In the genomic region with DNA sequence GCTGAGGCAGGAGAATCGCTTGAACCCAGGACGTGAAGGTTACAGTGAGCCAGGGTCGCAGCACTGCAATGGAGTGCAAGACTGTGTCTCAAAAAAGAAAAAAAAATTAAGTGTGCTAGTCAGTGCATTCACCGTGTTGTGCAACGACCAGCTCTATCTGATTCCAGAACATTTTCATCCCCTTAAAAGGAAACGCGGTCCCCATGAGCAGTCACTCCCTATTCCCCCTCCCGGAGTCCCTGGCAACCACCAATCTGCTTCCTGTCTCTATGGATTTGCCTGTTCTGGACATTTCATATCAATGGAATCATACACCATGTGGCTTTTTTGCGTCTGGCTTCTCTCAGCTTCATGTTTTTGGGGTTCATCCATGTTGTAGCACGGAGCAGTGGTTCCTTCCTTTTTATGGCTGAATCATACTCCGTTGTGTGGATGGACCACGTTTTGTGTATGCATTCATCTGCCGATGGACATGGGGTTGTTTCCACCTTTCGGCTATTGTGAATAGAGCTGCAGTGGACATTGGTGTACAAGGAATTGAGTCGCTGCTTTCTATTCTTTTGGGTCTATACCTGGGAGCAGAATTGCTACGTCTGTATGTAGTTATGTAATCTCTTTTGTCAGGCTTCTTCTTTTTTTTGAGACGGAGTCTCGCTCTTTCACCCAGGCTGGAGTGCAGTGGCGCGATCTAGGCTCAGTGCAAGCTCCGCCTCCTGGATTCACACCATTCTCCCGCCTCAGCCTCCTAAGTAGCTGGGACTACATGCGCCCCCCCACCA, we compare ENCODE assay signal across 13 cellular contexts. TPM values are rescaled to one million over a fixed set of nuclear protein-coding genes. Genes with fewer than 3 reads are reported as not detected.
A peak's percentile ranks its signal among the peaks of the same experiment; 100 is the strongest.
DNase-seq lines count a peak whose midpoint lies in the region; ATAC-seq and TF ChIP-seq lines count a peak whose summit lies in the region.
"Had no signal": no experiment of that assay in that cellular context is flagged by ENCODE, and none has a peak within 500 bp of the region (broad histone marks: within the 10 kb centered on the region; RNA-seq: fewer than 3 reads in every experiment).

No MANE protein-coding gene starts in this region.

- no peak overlapping the region for H2BK5ac ChIP-seq in mesenchymal stem cell (ENCODE audit: low read depth, low read length, poor library complexity, severe bottlenecking)

- ATAC-seq in activated CD8-positive, alpha-beta T cell treated with anti-CD3 and anti-CD28 coated beads, Interleukin-2, amount 10 ng/mL, durations not matched to agents 7 days and 5 days: no peak

- no peak overlapping the region for H3K4me2 ChIP-seq in mesenchymal stem cell (ENCODE audit: low read length, poor library complexity, severe bottlenecking)
- H3K4me2 ChIP-seq: PC-9 had no signal

- no peak overlapping the region for H3K14ac ChIP-seq in mesenchymal stem cell (ENCODE audit: low read length in 2 of 2)

- DNase-seq in Peyer's patch (peak in 1 of 3 donors; percentile 60), endothelial cell (ENCODE audit: low spot score) (no peak), mesenchymal stem cell (peak; percentile 91), SJCRH30 (no peak), GF-D8 (lab: John Stamatoyannopoulos, UW) (no peak), NCI-H1417 (lab: John Stamatoyannopoulos, UW) (no peak)
- no peak for DNase-seq in activated CD8-positive, alpha-beta T cell treated with anti-CD3 and anti-CD28 coated beads, Interleukin-2, amount 10 ng/mL, durations not matched to agents 7 days and 5 days
- DNase-seq: activated CD4-positive, CD25-positive, alpha-beta regulatory T cell; activated effector memory CD4-positive, alpha-beta T cell treated with Interleukin-2 at 50 U/mL for 16 hours; KG1; NCI-H2171 treated with DMSO at 0.1 percent for 48 hours had no signal

- peak overlapping the region; percentile 47 to 73 (median 58) for H3K27ac ChIP-seq in Peyer's patch
- no peak overlapping the region for H3K27ac ChIP-seq in mesenchymal stem cell (ENCODE audit: low read length, poor library complexity, severe bottlenecking)
- H3K27ac ChIP-seq in subcutaneous abdominal adipose tissue (ENCODE audit: low read depth, low read length): peak overlapping the region; percentile 74
- H3K27ac ChIP-seq in SJCRH30: no peak overlapping the region

- H3K9me3 Mint-ChIP-seq in endothelial cell (ENCODE audit: unreplicated experiment): no peaks in the 10 kb centered on the region
- H3K9me3 Mint-ChIP-seq in activated CD8-positive, alpha-beta T cell treated with anti-CD3 and anti-CD28 coated beads, Interleukin-2, amount 10 ng/mL, durations not matched to agents 7 days and 5 days (ENCODE audit: insufficient read depth): no peaks in the 10 kb centered on the region

- peak overlapping the region; percentile 59 for H3K27ac Mint-ChIP-seq in endothelial cell (ENCODE audit: unreplicated experiment)
- no peak overlapping the region for H3K27ac Mint-ChIP-seq in activated CD8-positive, alpha-beta T cell treated with anti-CD3 and anti-CD28 coated beads, Interleukin-2, amount 10 ng/mL, durations not matched to agents 7 days and 5 days

- no peak overlapping the region for H2BK120ac ChIP-seq in mesenchymal stem cell (ENCODE audit: low read depth, low read length)

- H3K23ac ChIP-seq in mesenchymal stem cell (ENCODE audit: low read length in 2 of 2): no peak overlapping the region

- H2BK12ac ChIP-seq in mesenchymal stem cell (ENCODE audit: low read length in 2 of 2): peak overlapping the region in 1 of 2 experiments; percentile 31

- H3K4ac ChIP-seq in mesenchymal stem cell (ENCODE audit: low read depth in 1 of 2, low read length in 2 of 2): no peak overlapping the region

- H3K27me3 Mint-ChIP-seq in endothelial cell (ENCODE audit: unreplicated experiment): peaks cover 6% of the 10 kb centered on the region
- no peaks in the 10 kb centered on the region for H3K27me3 Mint-ChIP-seq in activated CD8-positive, alpha-beta T cell treated with anti-CD3 and anti-CD28 coated beads, Interleukin-2, amount 10 ng/mL, durations not matched to agents 7 days and 5 days (ENCODE audit: low read depth)

- peak overlapping the region in 1 of 2 experiments; percentile 64 for H3K18ac ChIP-seq in mesenchymal stem cell (ENCODE audit: low read depth in 1 of 2, low read length in 2 of 2)

- TF ChIP-seq CTCF in Peyer's patch (IDR thresholded peaks at IDR 0.05) (no peak), endothelial cell (IDR thresholded peaks at IDR 0.05; ENCODE audit: unreplicated experiment) (no peak)

- POLR2A ChIA-PET in activated CD8-positive, alpha-beta T cell treated with anti-CD3 and anti-CD28 coated beads, Interleukin-2, amount 10 ng/mL, durations not matched to agents 7 days and 5 days (lab: Charles Lee): no interaction called here

- H3K4me3 Mint-ChIP-seq in endothelial cell (ENCODE audit: unreplicated experiment): peak overlapping the region; percentile 29
- H3K4me3 Mint-ChIP-seq in activated CD8-positive, alpha-beta T cell treated with anti-CD3 and anti-CD28 coated beads, Interleukin-2, amount 10 ng/mL, durations not matched to agents 7 days and 5 days: no peak overlapping the region

- no peaks in the 10 kb centered on the region for H3K9me3 ChIP-seq in Peyer's patch
- no peaks in the 10 kb centered on the region for H3K9me3 ChIP-seq in mesenchymal stem cell (ENCODE audit: control insufficient read depth, low read length)
- no peaks in the 10 kb centered on the region for H3K9me3 ChIP-seq in subcutaneous abdominal adipose tissue (ENCODE audit: control insufficient read depth in 5 of 5, low read length in 5 of 5)
- no peaks in the 10 kb centered on the region for H3K9me3 ChIP-seq in SJCRH30 (replicated peaks)

- peaks cover 6% of the 10 kb centered on the region for H3K4me1 Mint-ChIP-seq in endothelial cell (ENCODE audit: unreplicated experiment)
- H3K4me1 Mint-ChIP-seq in activated CD8-positive, alpha-beta T cell treated with anti-CD3 and anti-CD28 coated beads, Interleukin-2, amount 10 ng/mL, durations not matched to agents 7 days and 5 days (ENCODE audit: low read depth): peaks cover 44% of the 10 kb centered on the region

- peaks cover 0 to 40% (median 14%) of the 10 kb centered on the region in 4 donors for H3K4me1 ChIP-seq in Peyer's patch
- H3K4me1 ChIP-seq in mesenchymal stem cell (ENCODE audit: control insufficient read depth, insufficient read depth, low read depth, low read length): peaks cover 23% of the 10 kb centered on the region
- H3K4me1 ChIP-seq in subcutaneous abdominal adipose tissue (ENCODE audit: control insufficient read depth in 5 of 5, insufficient read depth in 5 of 5, low read length in 5 of 5): peaks cover 0 to 65% (median 34%) of the 10 kb centered on the region in 5 donors
- H3K4me1 ChIP-seq in SJCRH30: 0 out of 2 replicates have a peak, but pooled peaks cover under 1% of the 10 kb centered on the region

- H3K36me3 ChIP-seq in Peyer's patch (no peaks in the 10 kb centered on the region), mesenchymal stem cell (ENCODE audit: control insufficient read depth in 1 of 2, insufficient read depth in 2 of 2, low read depth in 1 of 2, low read length in 2 of 2) (peaks cover 18 to 24% of the 10 kb centered on the region in 2 experiments), subcutaneous abdominal adipose tissue (ENCODE audit: control insufficient read depth in 5 of 5, insufficient read depth in 5 of 5, low read length in 5 of 5) (peaks cover 0 to 4% (median under 1%) of the 10 kb centered on the region in 5 donors), SJCRH30 (peaks cover 8% of the 10 kb centered on the region)

- WGBS in mesenchymal stem cell: 86% methylated on average over 23 of the region's 23 CpGs

- peak overlapping the region; percentile 57 for H4K8ac ChIP-seq in mesenchymal stem cell (ENCODE audit: low read length)

- H3K4me3 ChIP-seq in Peyer's patch (no peak overlapping the region), mesenchymal stem cell (ENCODE audit: insufficient read depth in 1 of 2, low read depth in 1 of 2, low read length in 2 of 2) (no peak overlapping the region), subcutaneous abdominal adipose tissue (ENCODE audit: low read depth in 1 of 5, low read length in 5 of 5) (peak overlapping the region in 2 of 5 donors; percentile 17 to 40), SJCRH30 (no peak overlapping the region)
- H3K4me3 ChIP-seq: PC-9 had no signal

- no peak for TF ChIP-seq POLR2A in Peyer's patch (IDR thresholded peaks at IDR 0.05)

- no peaks in the 10 kb centered on the region for H3K27me3 ChIP-seq in Peyer's patch
- no peaks in the 10 kb centered on the region for H3K27me3 ChIP-seq in mesenchymal stem cell (ENCODE audit: control insufficient read depth in 1 of 2, insufficient read depth in 1 of 2, low read length in 2 of 2)
- no peaks in the 10 kb centered on the region for H3K27me3 ChIP-seq in subcutaneous abdominal adipose tissue (ENCODE audit: control insufficient read depth in 5 of 5, insufficient read depth in 4 of 5, low read length in 5 of 5)
- no peaks in the 10 kb centered on the region for H3K27me3 ChIP-seq in SJCRH30

- H4K91ac ChIP-seq in mesenchymal stem cell (ENCODE audit: low read length): no peak overlapping the region

- H3K9ac ChIP-seq in mesenchymal stem cell (ENCODE audit: low read length) (peak overlapping the region; percentile 77), subcutaneous abdominal adipose tissue (ENCODE audit: low read length in 5 of 5) (no peak overlapping the region)

- CTCF ChIA-PET in activated CD8-positive, alpha-beta T cell treated with anti-CD3 and anti-CD28 coated beads, Interleukin-2, amount 10 ng/mL, durations not matched to agents 7 days and 5 days (lab: Charles Lee): interaction anchor here (1.4 kb wide), 1 partner anchor 13 kb away, joined by 3 read pairs; no protein-coding TSS in a partner anchor

- H3K79me1 ChIP-seq in mesenchymal stem cell (replicated peaks; ENCODE audit: low read length, poor library complexity, severe bottlenecking): peaks cover 7% of the 10 kb centered on the region

- no peak overlapping the region for H2AFZ ChIP-seq in mesenchymal stem cell (ENCODE audit: low read depth, low read length)
- H2AFZ ChIP-seq: PC-9 had no signal

- H2BK15ac ChIP-seq in mesenchymal stem cell (ENCODE audit: low read depth, poor library complexity, severe bottlenecking): no peak overlapping the region

- peaks cover 4% of the 10 kb centered on the region for H3K36me3 Mint-ChIP-seq in endothelial cell (ENCODE audit: low read depth, unreplicated experiment)
- H3K36me3 Mint-ChIP-seq in activated CD8-positive, alpha-beta T cell treated with anti-CD3 and anti-CD28 coated beads, Interleukin-2, amount 10 ng/mL, durations not matched to agents 7 days and 5 days (ENCODE audit: low read depth): peaks cover 31% of the 10 kb centered on the region

- no peak overlapping the region for H2AK5ac ChIP-seq in mesenchymal stem cell (ENCODE audit: low read length, severe bottlenecking)

RNA-seq across cellular contexts. Expression of a gene that starts 19.8 kb away (rescaled TPM):
- total RNA-seq in Peyer's patch (100 to 1,000 TPM in 3 of 4 donors, 10 to 100 TPM in 1; 65.3 to 578 (median 143) TPM), endothelial cell (ENCODE audit: unreplicated experiment) (62.4 TPM)
- polyA plus RNA-seq in mesenchymal stem cell (2013, experiment 1 of 2): 49.4 TPM
- 51.6 TPM for polyA plus RNA-seq in mesenchymal stem cell (2013, experiment 2 of 2)
- 47.7 and 48.4 TPM in 2 replicates for total RNA-seq in SJCRH30 (2014; rRNA removed; shearing (Covaris generic))
- 100 to 1,000 TPM; 276 to 280 TPM for total RNA-seq in activated CD8-positive, alpha-beta T cell treated with anti-CD3 and anti-CD28 coated beads, Interleukin-2, amount 10 ng/mL, durations not matched to agents 7 days and 5 days

RNA-seq across cellular contexts. Expression of a gene that starts 20.1 kb away (rescaled TPM):
- total RNA-seq in Peyer's patch: 10 to 100 TPM in 2 of 4 donors, 1 to 10 TPM in 2; 9.7 to 29.7 (median 10.1) TPM
- total RNA-seq in endothelial cell (ENCODE audit: unreplicated experiment): 6.9 TPM
- polyA plus RNA-seq in mesenchymal stem cell (2013, experiment 1 of 2): 5.1 TPM
- polyA plus RNA-seq in mesenchymal stem cell (2013, experiment 2 of 2): 6.6 TPM
- total RNA-seq in SJCRH30 (2014; rRNA removed; shearing (Covaris generic)): 22.9 and 23.9 TPM in 2 replicates
- total RNA-seq in activated CD8-positive, alpha-beta T cell treated with anti-CD3 and anti-CD28 coated beads, Interleukin-2, amount 10 ng/mL, durations not matched to agents 7 days and 5 days: 10 to 100 TPM; 66.0 to 66.7 TPM

Comparison
In these comparisons a context has a peak if more than half of its experiments do, and no peak if none do; other contexts are left out.
1. H3K27ac ChIP-seq: peak in Peyer's patch (4 of 4) and subcutaneous abdominal adipose tissue (single experiment); none in mesenchymal stem cell (single experiment) and SJCRH30 (single experiment).